In genomic region chr10:77228559-77228958, GRCh38 we compare ENCODE assay signal across 21 cellular contexts.
A peak's percentile ranks its signal among the peaks of the same experiment; 100 is the strongest.
DNase-seq lines count a peak whose midpoint lies in the region; ATAC-seq and TF ChIP-seq lines count a peak whose summit lies in the region.
"Had no signal": no experiment of that assay in that cellular context is flagged by ENCODE, and none has a peak within 500 bp of the region (broad histone marks: within the 10 kb centered on the region; RNA-seq: fewer than 3 reads in every experiment).

No MANE protein-coding gene starts in this region.

- no peak for TF ChIP-seq POLR2A in IMR-90 (IDR thresholded peaks at IDR 0.05; ENCODE audit: low read depth, low read length)

- H4K8ac ChIP-seq in IMR-90 (ENCODE audit: low read depth in 2 of 2, low read length in 2 of 2) = no peak overlapping the region

- no peak for TF ChIP-seq CTCF in IMR-90 (conservative IDR thresholded peaks at IDR 0.05; ENCODE audit: low read depth, low read length)

- BruUV-seq in IMR-90 (replicated peaks; lab: Mats Ljungman, UMichigan) = no TSS peak

- H3K79me1 ChIP-seq in IMR-90 (ENCODE audit: low read depth in 1 of 2, low read length in 2 of 2) = no peaks in the 10 kb centered on the region

- POLR2A ChIA-PET in IMR-90 (lab: Charles Lee; ENCODE audit: unreplicated experiment) = no interaction called here

- CTCF ChIA-PET in IMR-90 (lab: Yijun Ruan, JAX) = interaction anchor here (0.7 kb wide), 1 partner anchor 60 kb away, joined by 3 read pairs; no protein-coding TSS in a partner anchor

- WGBS in IMR-90 (ENCODE audit: extremely low coverage in 2 of 2, insufficient read length in 1 of 2), 2 experiments = no CpG with 5 or more reads among the region's 5 CpGs

- no peak overlapping the region for H3K9ac ChIP-seq in IMR-90 (ENCODE audit: low read depth, low read length)

- no peaks in the 10 kb centered on the region for H3K9me3 ChIP-seq in IMR-90 (ENCODE audit: control insufficient read depth, insufficient read depth, low read length)
- H3K9me3 ChIP-seq: SJSA1, uterus had no signal

- no peaks in the 10 kb centered on the region for H3K36me3 Mint-ChIP-seq in natural killer cell treated with Interleukin-12 subunit alpha and Interleukin-12 subunit beta and Interleukin-15 and Interleukin-18, amount 100 ng/mL, for 72 hours
- H3K36me3 Mint-ChIP-seq: naive B cell, T-cell had no signal

- no peak overlapping the region for H3K27ac Mint-ChIP-seq in natural killer cell treated with Interleukin-12 subunit alpha and Interleukin-12 subunit beta and Interleukin-15 and Interleukin-18, amount 100 ng/mL, for 72 hours
- H3K27ac Mint-ChIP-seq: activated naive CD8-positive, alpha-beta T cell treated with anti-CD3 and anti-CD28 coated beads, Interleukin-2, amount 50 U/mL, for 24 hours; T-cell had no signal

- intact Hi-C loops in IMR-90 (cut with micrococcal nuclease) = no loop called here

- no peak overlapping the region for H4K5ac ChIP-seq in IMR-90 (ENCODE audit: low read depth, low read length)

- 0 out of 2 replicates have a peak overlapping the region, but pooled peaks have one; percentile 62 for H2BK120ac ChIP-seq in IMR-90 (ENCODE audit: low read depth, low read length)

- H3K4me1 ChIP-seq in IMR-90 (ENCODE audit: control insufficient read depth, insufficient read depth, low read length) = peaks cover 11% of the 10 kb centered on the region; the same call in 1 of the 2 replicates
- H3K4me1 ChIP-seq: uterus had no signal

- ATAC-seq in IMR-90 (ENCODE audit: low read depth) (no peak), left lobe of liver (peak; percentile 76)
- ATAC-seq in natural killer cell treated with Interleukin-12 subunit alpha and Interleukin-12 subunit beta and Interleukin-15 and Interleukin-18, amount 100 ng/mL, for 72 hours = no peak
- ATAC-seq: activated naive CD8-positive, alpha-beta T cell treated with anti-CD3 and anti-CD28 coated beads, Interleukin-2, amount 50 U/mL, for 24 hours; T-cell had no signal

- peak overlapping the region; percentile 3; the same call in 1 of the 2 replicates for H2BK20ac ChIP-seq in IMR-90 (ENCODE audit: low read depth, low read length)

- peaks cover 8% of the 10 kb centered on the region for H3K9me1 ChIP-seq in IMR-90 (ENCODE audit: insufficient read depth, low read length)

- no peaks in the 10 kb centered on the region for H4K20me1 ChIP-seq in IMR-90 (ENCODE audit: insufficient read depth, low read length)

- H3K4me1 Mint-ChIP-seq in natural killer cell treated with Interleukin-12 subunit alpha and Interleukin-12 subunit beta and Interleukin-15 and Interleukin-18, amount 100 ng/mL, for 72 hours (ENCODE audit: low read depth in 2 of 2) = no peaks in the 10 kb centered on the region
- H3K4me1 Mint-ChIP-seq: naive B cell, T-cell had no signal

- no peak overlapping the region; the same call in 2 of the 3 replicates for H2BK15ac ChIP-seq in IMR-90 (ENCODE audit: low read depth, low read length)

- no peak for TF ChIP-seq RAD21 in IMR-90 (IDR thresholded peaks at IDR 0.05; ENCODE audit: low read length)

- no peak overlapping the region for H3K27ac ChIP-seq in IMR-90 (ENCODE audit: insufficient read depth, low read length)
- H3K27ac ChIP-seq: C4-2B, epithelial cell of prostate, SJSA1, uterus had no signal

- H3K36me3 ChIP-seq in IMR-90 (ENCODE audit: control insufficient read depth, insufficient read depth, low read length) = no peaks in the 10 kb centered on the region
- H3K36me3 ChIP-seq: SJSA1, uterus had no signal

- H3K27me3 ChIP-seq in IMR-90 (ENCODE audit: control insufficient read depth, insufficient read depth, low read length) = no peaks in the 10 kb centered on the region
- H3K27me3 ChIP-seq: SJSA1, uterus had no signal

- H3K23ac ChIP-seq in IMR-90 (ENCODE audit: low read depth, low read length) = no peak overlapping the region

- no peaks in the 10 kb centered on the region for H3K9me3 Mint-ChIP-seq in natural killer cell treated with Interleukin-12 subunit alpha and Interleukin-12 subunit beta and Interleukin-15 and Interleukin-18, amount 100 ng/mL, for 72 hours
- H3K9me3 Mint-ChIP-seq: activated naive CD8-positive, alpha-beta T cell treated with anti-CD3 and anti-CD28 coated beads, Interleukin-2, amount 50 U/mL, for 24 hours had no signal

- H2AFZ ChIP-seq in IMR-90 (replicated peaks; ENCODE audit: low read length, poor library complexity) = no peak overlapping the region

- H3K18ac ChIP-seq in IMR-90 (ENCODE audit: low read depth, low read length) = no peak overlapping the region

- no peak overlapping the region for H3K4me3 ChIP-seq in IMR-90 (ENCODE audit: insufficient read depth, low read depth, low read length)
- H3K4me3 ChIP-seq: SJSA1, smooth muscle cell, uterus had no signal

- dilution Hi-C loops in IMR-90 (cut with HindIII; ENCODE audit: low sequenced_read_pairs, unreplicated experiment) = no loop called here

- H2AK5ac ChIP-seq in IMR-90 (ENCODE audit: low read depth, low read length) = no peak overlapping the region

- H2AK9ac ChIP-seq in IMR-90 (replicated peaks; ENCODE audit: low read depth, low read length, poor library complexity) = no peak overlapping the region

- in situ Hi-C loops in IMR-90 (cut with MboI; ENCODE audit: low sequenced_read_pairs) = no loop called here

- no peak overlapping the region for H3K56ac ChIP-seq in IMR-90 (ENCODE audit: extremely low read depth, insufficient read depth, low read length)

- peak overlapping the region; percentile 31; the same call in 1 of the 2 replicates for H3K4ac ChIP-seq in IMR-90 (ENCODE audit: low read depth, low read length)

- no peak overlapping the region for H2BK5ac ChIP-seq in IMR-90 (ENCODE audit: low read depth, low read length, poor library complexity, severe bottlenecking)

- H3K14ac ChIP-seq in IMR-90 (replicated peaks; ENCODE audit: low read depth, low read length) = no peak overlapping the region

- peaks cover 23 to 25% of the 10 kb centered on the region in 2 donors for H3K27me3 Mint-ChIP-seq in natural killer cell treated with Interleukin-12 subunit alpha and Interleukin-12 subunit beta and Interleukin-15 and Interleukin-18, amount 100 ng/mL, for 72 hours

- H4K91ac ChIP-seq in IMR-90 (ENCODE audit: insufficient read depth, low read depth, low read length) = no peak overlapping the region

- H3K4me2 ChIP-seq in IMR-90 (ENCODE audit: low read depth, low read length) = no peak overlapping the region
- H3K4me2 ChIP-seq: smooth muscle cell had no signal

- no peak overlapping the region for H3K4me3 Mint-ChIP-seq in natural killer cell treated with Interleukin-12 subunit alpha and Interleukin-12 subunit beta and Interleukin-15 and Interleukin-18, amount 100 ng/mL, for 72 hours
- H3K4me3 Mint-ChIP-seq: activated naive CD8-positive, alpha-beta T cell treated with anti-CD3 and anti-CD28 coated beads, Interleukin-2, amount 50 U/mL, for 24 hours; naive B cell; T-cell had no signal

- DNase-seq in COR-L47 (lab: John Stamatoyannopoulos, UW) (peak; percentile 18), IMR-90 (no peak), NCI-H69 (lab: John Stamatoyannopoulos, UW) (peak; percentile 90), left lobe of liver (ENCODE audit: low spot score) (no peak), inferior parietal cortex (ENCODE audit: extremely low spot score) (no peak), NCI-H1048 (lab: John Stamatoyannopoulos, UW) (no peak)
- DNase-seq in natural killer cell treated with Interleukin-12 subunit alpha and Interleukin-12 subunit beta and Interleukin-15 and Interleukin-18, amount 100 ng/mL, for 72 hours (ENCODE audit: low spot score) = no peak
- DNase-seq: activated gamma-delta T cell; activated naive CD8-positive, alpha-beta T cell treated with anti-CD3 and anti-CD28 coated beads, Interleukin-2, amount 50 U/mL, for 24 hours; head of caudate nucleus; mesendoderm; naive B cell; NCI-H446 treated with DMSO at 0.1 percent for 48 hours; nucleus accumbens; stimulated activated CD4-positive, alpha-beta T cell treated with anti-CD3 and anti-CD28 coated beads, Interleukin-2, amount 100 ng/mL, for 24 hours; T-cell; uterus had no signal

TF ChIP-seq in IMR-90, 13 proteins besides CTCF, POLR2A, EP300 and RAD21:
- no peak for TF ChIP-seq SMC3 (IDR thresholded peaks at IDR 0.05; ENCODE audit: low read depth, low read length)
- TF ChIP-seq RFX5 (IDR thresholded peaks at IDR 0.05; ENCODE audit: low read depth, low read length) = no peak
- no peak for TF ChIP-seq CEBPB (IDR thresholded peaks at IDR 0.05; ENCODE audit: low read depth, low read length)
- TF ChIP-seq MAZ (IDR thresholded peaks at IDR 0.05; ENCODE audit: borderline replicate concordance, low read depth, low read length) = no peak
- no peak for TF ChIP-seq MAFK (IDR thresholded peaks at IDR 0.05; ENCODE audit: low read depth, low read length)
- no peak for TF ChIP-seq FOS (IDR thresholded peaks at IDR 0.05; ENCODE audit: low read depth, low read length)
- no peak for TF ChIP-seq MXI1 (IDR thresholded peaks at IDR 0.05; ENCODE audit: borderline replicate concordance, low read depth, low read length)
- TF ChIP-seq BHLHE40 (IDR thresholded peaks at IDR 0.05; ENCODE audit: low read depth, low read length) = no peak

Comparison
In these comparisons a context has a peak if more than half of its experiments do, and no peak if none do; other contexts are left out.
1. DNase-seq: peak in COR-L47 (single experiment) and NCI-H69 (single experiment); none in IMR-90 (single experiment), left lobe of liver (single experiment), inferior parietal cortex (single experiment), NCI-H1048 (single experiment) and natural killer cell treated with Interleukin-12 subunit alpha and Interleukin-12 subunit beta and Interleukin-15 and Interleukin-18, amount 100 ng/mL, for 72 hours (single experiment).